ENCODE assay signal across 12 cellular contexts in genomic region chr16:11637320-11637719, GRCh38.
"Had no signal": no experiment of that assay in that cellular context is flagged by ENCODE, and none has a peak within 500 bp of the region (broad histone marks: within the 10 kb centered on the region; RNA-seq: fewer than 3 reads in every experiment).

No MANE protein-coding gene starts in this region.

- H3K27ac ChIP-seq: adrenal gland had no signal

- H3K4me3 Mint-ChIP-seq: mesothelial cell of epicardium, neural crest cell had no signal

- H3K36me3 Mint-ChIP-seq: mesothelial cell of epicardium had no signal

- FAIRE-seq: small intestine had no signal

- H3K27ac Mint-ChIP-seq: activated T-helper 2 cell treated with anti-CD3 and anti-CD28 coated beads, Interferon-gamma antibody, Interleukin-2, Interleukin-4, amounts not matched to agents 10 μg/mL and 5 μg/mL and 100 μg/mL, durations not matched to agents 14 hours and 24 hours and 36 hours had no signal

- H3K36me3 ChIP-seq: adrenal gland, thyroid gland had no signal

- DNase-seq: activated naive CD4-positive, alpha-beta T cell treated with anti-CD3 and anti-CD28 coated beads, Interleukin-2, amount 50 U/mL, for 16 hours; adrenal gland; dermis blood vessel endothelial cell; hypothalamus; kidney glomerular epithelial cell; small intestine; T-helper 2 cell; thyroid gland had no signal

- H3K9me3 ChIP-seq: adrenal gland, thyroid gland had no signal

- ATAC-seq: activated CD4-positive, CD25-positive, alpha-beta regulatory T cell treated with anti-CD3 and anti-CD28 coated beads, Interleukin-2, amount 50 U/mL, for 24 hours had no signal

- H3K4me3 ChIP-seq: adrenal gland, thyroid gland had no signal

- H3K27me3 ChIP-seq: adrenal gland, thyroid gland had no signal

- H3K9me3 Mint-ChIP-seq: activated T-helper 2 cell treated with anti-CD3 and anti-CD28 coated beads, Interferon-gamma antibody, Interleukin-2, Interleukin-4, amounts not matched to agents 10 μg/mL and 5 μg/mL and 100 μg/mL, durations not matched to agents 14 hours and 24 hours and 36 hours; mesothelial cell of epicardium; neural crest cell had no signal
